In genomic region chr1:230205719-230206198, GRCh38 we compare ENCODE assay signal across 1 cellular context.
TF ChIP-seq lines count a peak whose summit lies in the region.

No MANE protein-coding gene starts in this region.

TF ChIP-seq in K562, 482 proteins besides CTCF, POLR2A, EP300 and RAD21 (continued from another document and continues in another):
- TF ChIP-seq NEUROD1 (IDR thresholded peaks at IDR 0.05; ENCODE audit: borderline replicate concordance, low read depth, low read length, partially characterized antibody) (peak; percentile 63), HMGXB4 (CRISPR knock-in tag; IDR thresholded peaks at IDR 0.05) (no peak), ZNF239 (CRISPR knock-in tag; IDR thresholded peaks at IDR 0.05) (no peak), NCOR1 (IDR thresholded peaks at IDR 0.05) (peak; percentile 93), TSHZ1 (CRISPR knock-in tag; IDR thresholded peaks at IDR 0.05) (no peak), NONO (IDR thresholded peaks at IDR 0.05; ENCODE audit: low read depth in 2 of 2, low read length in 1 of 2) (peak in 1 of 2 experiments; percentile 15; a peak in 1 of 4 replicates), ZNF324 (CRISPR knock-in tag; IDR thresholded peaks at IDR 0.05) (no peak), MYBL2 (IDR thresholded peaks at IDR 0.05; ENCODE audit: low read depth) (no peak), MYBL2 (CRISPR knock-in tag; IDR thresholded peaks at IDR 0.05; ENCODE audit: borderline replicate concordance) (no peak), CGGBP1 (CRISPR knock-in tag; IDR thresholded peaks at IDR 0.05) (no peak), ZNF398 (CRISPR knock-in tag; IDR thresholded peaks at IDR 0.05) (no peak), POLR2AphosphoS5 (IDR thresholded peaks at IDR 0.05; ENCODE audit: control insufficient read depth, insufficient read depth, low read depth, low read length) (peak; percentile 97), MEF2D (tag; conservative IDR thresholded peaks at IDR 0.05; ENCODE audit: low read depth) (0 out of 2 replicates have a peak, but pooled peaks have one; percentile 41), PCBP2 (IDR thresholded peaks at IDR 0.05; ENCODE audit: low read depth, low read length, poor library complexity, severe bottlenecking) (no peak), ZNF354B (CRISPR knock-in tag; IDR thresholded peaks at IDR 0.05) (no peak), GATAD2B (IDR thresholded peaks at IDR 0.05; ENCODE audit: borderline replicate concordance) (peak; percentile 78; the same call in 1 of the 2 replicates), NFRKB (IDR thresholded peaks at IDR 0.05; ENCODE audit: low read depth) (no peak), CREB1 (IDR thresholded peaks at IDR 0.05) (peak; percentile 39; the same call in 1 of the 2 replicates), CREB1 (CRISPR knock-in tag; IDR thresholded peaks at IDR 0.05) (no peak), SRSF3 (IDR thresholded peaks at IDR 0.05; ENCODE audit: insufficient read depth, low read length) (no peak), TOE1 (IDR thresholded peaks at IDR 0.05; ENCODE audit: borderline replicate concordance) (no peak), TOE1 (CRISPR knock-in tag; IDR thresholded peaks at IDR 0.05; ENCODE audit: borderline replicate concordance, low read depth) (no peak), ZKSCAN1 (IDR thresholded peaks at IDR 0.05; ENCODE audit: low read depth, low read length) (no peak), ZNF518B (CRISPR knock-in tag; IDR thresholded peaks at IDR 0.05) (no peak), VEZF1 (CRISPR knock-in tag; IDR thresholded peaks at IDR 0.05) (peak; percentile 82), ZBTB1 (CRISPR knock-in tag; IDR thresholded peaks at IDR 0.05; ENCODE audit: borderline replicate concordance, low read depth) (no peak), THAP7 (CRISPR knock-in tag; IDR thresholded peaks at IDR 0.05) (no peak), CTBP1 (IDR thresholded peaks at IDR 0.05; ENCODE audit: borderline replicate concordance) (peak; percentile 69), NR2C1 (IDR thresholded peaks at IDR 0.05) (no peak), NR2C1 (tag; IDR thresholded peaks at IDR 0.05) (peak; percentile 45; the same call in 1 of the 2 replicates), ARID3A (IDR thresholded peaks at IDR 0.05; ENCODE audit: borderline replicate concordance, low read depth, low read length) (0 out of 2 replicates have a peak, but pooled peaks have one; percentile 21), FOXA3 (CRISPR knock-in tag; conservative IDR thresholded peaks at IDR 0.05 in 1 of 2, IDR thresholded peaks at IDR 0.05 in 1 of 2) (no peak), ZNF740 (CRISPR knock-in tag; IDR thresholded peaks at IDR 0.05) (no peak), ZNF740 (tag; IDR thresholded peaks at IDR 0.05) (no peak), PTBP1 (IDR thresholded peaks at IDR 0.05; ENCODE audit: low read depth, low read length) (no peak), TCF15 (CRISPR knock-in tag; IDR thresholded peaks at IDR 0.05) (no peak), MTA3 (IDR thresholded peaks at IDR 0.05; ENCODE audit: borderline replicate concordance) (peak; percentile 79; the same call in 1 of the 2 replicates), MBD2 (IDR thresholded peaks at IDR 0.05; ENCODE audit: borderline replicate concordance, low read depth) (0 out of 2 replicates have a peak, but pooled peaks have one; percentile 50)
